Comparison of ENCODE assay signal across 8 cellular contexts in genomic region chr1:23562138-23562819, GRCh38. TPM values are rescaled to one million over a fixed set of nuclear protein-coding genes. Genes with fewer than 3 reads are reported as not detected.
A peak's percentile ranks its signal among the peaks of the same experiment; 100 is the strongest.
DNase-seq lines count a peak whose midpoint lies in the region; ATAC-seq, FAIRE-seq and TF ChIP-seq lines count a peak whose summit lies in the region.

No MANE protein-coding gene starts in this region.

- peak overlapping the region; percentile 77 to 89 (median 86) for H3K4me3 Mint-ChIP-seq in brain

- DNase-seq in COLO829 (ENCODE audit: low spot score) (peak; percentile 85), HTR-8/SVneo (ENCODE audit: insufficient read length, low spot score) (peak; percentile 88), NOMO-1 (lab: John Stamatoyannopoulos, UW; ENCODE audit: unreplicated experiment in 2 of 2) (peak; percentile 61 to 69), hippocampal formation (lab: John Stamatoyannopoulos, UW) (peak; percentile 87 to 89), pulmonary artery endothelial cell (ENCODE audit: low read depth, low spot score) (peak; percentile 98), cerebellar nuclear complex (lab: John Stamatoyannopoulos, UW) (no peak)

- peaks cover 86% of the 10 kb centered on the region for H3K4me1 Mint-ChIP-seq in brain

- peaks cover 38% of the 10 kb centered on the region for H3K27me3 Mint-ChIP-seq in brain

- no peak for ATAC-seq in HG02763 (IDR thresholded peaks at IDR 0.05; ENCODE audit: unreplicated experiment)

- peak overlapping the region; percentile 94 to 98 (median 98) for H3K27ac Mint-ChIP-seq in brain

- peaks cover 5% of the 10 kb centered on the region for H3K36me3 Mint-ChIP-seq in brain

- TF ChIP-seq CTCF in brain (conservative IDR thresholded peaks at IDR 0.05) = no peak

- FAIRE-seq in HTR-8/SVneo (lab: Jason Lieb, UNC) = no peak

- H3K9me3 Mint-ChIP-seq in brain = peaks cover 0 to 3% (median 0%) of the 10 kb centered on the region in 5 experiments

RNA-seq across cellular contexts. Expression of gene ID3, which starts 3.0 kb away (rescaled TPM):
- polyA plus RNA-seq in brain (ENCODE audit: insufficient read depth, low read depth, low replicate concordance) = 60.1 TPM
- total RNA-seq in pulmonary artery endothelial cell = 189 and 206 TPM in 2 replicates

RNA-seq across cellular contexts. Expression of gene E2F2, which starts 31.2 kb away (rescaled TPM):
- 10.2 TPM for polyA plus RNA-seq in brain (ENCODE audit: insufficient read depth, low read depth, low replicate concordance)
- 2.1 and 3.8 TPM in 2 replicates for total RNA-seq in pulmonary artery endothelial cell

Comparison
In these comparisons a context has a peak if more than half of its experiments do, and no peak if none do; other contexts are left out.
1. DNase-seq: peak in COLO829 (single experiment), HTR-8/SVneo (single experiment), NOMO-1 (2 of 2), hippocampal formation (2 of 2) and pulmonary artery endothelial cell (single experiment); none in cerebellar nuclear complex (0 of 2).